Comparison of ENCODE assay signal across 32 cellular contexts in genomic region chr19:51382004-51382403, GRCh38. TPM values are rescaled to one million over a fixed set of nuclear protein-coding genes. Genes with fewer than 3 reads are reported as not detected.
"Had no signal": no experiment of that assay in that cellular context is flagged by ENCODE, and none has a peak within 500 bp of the region (broad histone marks: within the 10 kb centered on the region; RNA-seq: fewer than 3 reads in every experiment).

No MANE protein-coding gene starts in this region.

- H3K4me3 Mint-ChIP-seq: activated CD8-positive, alpha-beta T cell treated with anti-CD3 and anti-CD28 coated beads for 36 hours; activated naive CD8-positive, alpha-beta T cell had no signal

- ATAC-seq: activated CD8-positive, alpha-beta T cell treated with anti-CD3 and anti-CD28 coated beads for 36 hours; gastroesophageal sphincter had no signal

- H3K27me3 ChIP-seq: brain microvascular endothelial cell, colonic mucosa, esophagus squamous epithelium, gastroesophageal sphincter had no signal

- H3K27ac Mint-ChIP-seq: activated CD8-positive, alpha-beta T cell treated with anti-CD3 and anti-CD28 coated beads for 36 hours had no signal

- H3K9me3 ChIP-seq: colonic mucosa, esophagus squamous epithelium had no signal

- H3K4me1 ChIP-seq: colonic mucosa, gastroesophageal sphincter had no signal

- H3K27me3 Mint-ChIP-seq: activated CD8-positive, alpha-beta T cell treated with anti-CD3 and anti-CD28 coated beads for 36 hours; activated naive CD8-positive, alpha-beta T cell had no signal

- H3K4me3 ChIP-seq: colonic mucosa, esophagus squamous epithelium, gastroesophageal sphincter had no signal

- H3K36me3 Mint-ChIP-seq: activated naive CD8-positive, alpha-beta T cell had no signal

- DNase-seq: activated CD4-positive, alpha-beta T cell treated with anti-CD3 and anti-CD28 coated beads for 48 hours; activated CD4-positive, CD25-positive, alpha-beta regulatory T cell; activated CD4-positive, CD25-positive, alpha-beta regulatory T cell treated with anti-CD3 and anti-CD28 coated beads, Interleukin-2, amount 50 U/mL, for 72 hours; activated CD8-positive, alpha-beta memory T cell treated with anti-CD3 and anti-CD28 coated beads for 24 hours; activated CD8-positive, alpha-beta T cell treated with anti-CD3 and anti-CD28 coated beads for 36 hours; activated effector memory CD4-positive, alpha-beta T cell treated with Interleukin-2 at 50 U/mL for 16 hours; activated gamma-delta T cell treated with Interleukin-2 at 50 U/mL for 16 hours; activated naive CD4-positive, alpha-beta T cell treated with anti-CD3 and anti-CD28 coated beads, Interleukin-2, amount 50 U/mL, for 16 hours; activated naive CD4-positive, alpha-beta T cell treated with Interleukin-2 at 50 U/mL for 16 hours; activated T-cell treated with anti-CD3 and anti-CD28 coated beads, Interleukin-2, amount 50 U/mL, for 48 hours; amniotic stem cell; brain microvascular endothelial cell; caudate nucleus; cerebellar nuclear complex; colonic mucosa; effector CD8-positive, alpha-beta T cell; esophagus squamous epithelium; foreskin melanocyte; T-helper 2 cell had no signal

- H3K27ac ChIP-seq: brain microvascular endothelial cell, colonic mucosa, epithelial cell of prostate, esophagus squamous epithelium, gastroesophageal sphincter had no signal

RNA-seq across cellular contexts. Expression of gene LIM2, which starts 5.8 kb away (rescaled TPM):
- total RNA-seq: astrocyte; bronchial epithelial cell; colonic mucosa; dermis microvascular lymphatic vessel endothelial cell; endothelial cell of umbilical vein; esophagus squamous epithelium; fibroblast of lung; fibroblast of villous mesenchyme; gastroesophageal sphincter; glomerular endothelial cell; T-helper 1 cell treated with Interleukin-12 subunit alpha and Interleukin-12 subunit beta and Interleukin-4 antibody, amounts not matched to agents 30 ng/mL and 1 ng/mL, for 36 hours had no signal
- polyA plus RNA-seq: adipose tissue, endothelial cell of umbilical vein, esophagus, fibroblast of lung had no signal

RNA-seq across cellular contexts. Expression of gene C19orf84, which starts 8.4 kb away (rescaled TPM):
- total RNA-seq: activated CD8-positive, alpha-beta T cell treated with anti-CD3 and anti-CD28 coated beads for 36 hours; astrocyte; bronchial epithelial cell; dermis microvascular lymphatic vessel endothelial cell; endothelial cell of umbilical vein; esophagus squamous epithelium; fibroblast of lung; fibroblast of villous mesenchyme; gastroesophageal sphincter; glomerular endothelial cell had no signal
- polyA plus RNA-seq: endothelial cell of umbilical vein, esophagus, fibroblast of lung had no signal

RNA-seq across cellular contexts. Expression of gene NKG7, which starts 9.6 kb away (rescaled TPM):
- total RNA-seq: astrocyte, bronchial epithelial cell, dermis microvascular lymphatic vessel endothelial cell, endothelial cell of umbilical vein, fibroblast of lung, fibroblast of villous mesenchyme, glomerular endothelial cell had no signal
- polyA plus RNA-seq: endothelial cell of umbilical vein, fibroblast of lung had no signal

RNA-seq across cellular contexts. Expression of gene CLDND2, which starts 13.2 kb away (rescaled TPM):
- total RNA-seq: bronchial epithelial cell, dermis microvascular lymphatic vessel endothelial cell, esophagus squamous epithelium, fibroblast of lung, fibroblast of villous mesenchyme, gastroesophageal sphincter, glomerular endothelial cell had no signal
- polyA plus RNA-seq: endothelial cell of umbilical vein, fibroblast of lung had no signal
